In genomic region chr15:71447328-71448250, GRCh38 we compare ENCODE assay signal across 11 cellular contexts.
DNase-seq lines count a peak whose midpoint lies in the region; ATAC-seq and TF ChIP-seq lines count a peak whose summit lies in the region.
"Had no signal": no experiment of that assay in that cellular context is flagged by ENCODE, and none has a peak within 500 bp of the region (broad histone marks: within the 10 kb centered on the region; RNA-seq: fewer than 3 reads in every experiment).

No MANE protein-coding gene starts in this region.

- H3K36me3 ChIP-seq in brain microvascular endothelial cell (replicated peaks) (no peaks in the 10 kb centered on the region), thymus (ENCODE audit: control insufficient read depth, insufficient read depth) (no peaks in the 10 kb centered on the region)
- H3K36me3 ChIP-seq: ovary had no signal

- peak overlapping the region; percentile 0 for H3K27ac ChIP-seq in brain microvascular endothelial cell
- peak overlapping the region; percentile 20 for H3K27ac ChIP-seq in thymus (ENCODE audit: low read depth)
- H3K27ac ChIP-seq: ovary had no signal

- H3K27me3 ChIP-seq in brain microvascular endothelial cell (replicated peaks) (no peaks in the 10 kb centered on the region), thymus (ENCODE audit: control insufficient read depth, insufficient read depth) (no peaks in the 10 kb centered on the region)
- H3K27me3 ChIP-seq: ovary had no signal

- intact Hi-C loops in posterior cingulate gyrus (cut with DNase I), result loop anchor here (2.0 to 10.0 kb wide), 3 partner anchors 203 to 473 kb away; no protein-coding TSS in a partner anchor

- in situ Hi-C loops in brain microvascular endothelial cell (cut with HindIII; ENCODE audit: low pct_ligation_motif_present, low sequenced_read_pairs), result loop anchor here (25.0 kb wide), 1 partner anchor 335 kb away; the partner anchor contains the start of gene THSD4

- ATAC-seq in HG03439 (IDR thresholded peaks at IDR 0.05; ENCODE audit: unreplicated experiment), result no peak
- no peak for ATAC-seq in HG03342 (IDR thresholded peaks at IDR 0.05; ENCODE audit: unreplicated experiment)

- H3K9me3 ChIP-seq in thymus (ENCODE audit: control insufficient read depth), result no peaks in the 10 kb centered on the region
- H3K9me3 ChIP-seq: ovary had no signal

- H3K4me1 ChIP-seq in thymus (ENCODE audit: control insufficient read depth, insufficient read depth, low read length), result no peaks in the 10 kb centered on the region

- no peak overlapping the region for H3K4me3 ChIP-seq in brain microvascular endothelial cell (ENCODE audit: low read depth, low read length)
- H3K4me3 ChIP-seq in thymus (ENCODE audit: low read length), result no peak overlapping the region
- H3K4me3 ChIP-seq: ovary had no signal

- TF ChIP-seq CTCF in brain microvascular endothelial cell (IDR thresholded peaks at IDR 0.05; ENCODE audit: low read depth, low read length, missing control alignments), result no peak

- 82% methylated on average over 8 of the region's 8 CpGs for WGBS in thymus

- DNase-seq in HT1080 (ENCODE audit: low read depth) (peak; percentile 95), brain microvascular endothelial cell (peak; percentile 40), kidney glomerular epithelial cell (lab: John Stamatoyannopoulos, UW) (peak; percentile 73), posterior cingulate gyrus (no peak), AG08396 (ENCODE audit: low spot score) (no peak)
- DNase-seq: activated CD4-positive, alpha-beta T cell treated with anti-CD3 and anti-CD28 coated beads, Interleukin-2, amount 50 U/mL, for 4 hours; activated naive CD4-positive, alpha-beta T cell treated with anti-CD3 and anti-CD28 coated beads, Interleukin-2, amount 50 U/mL, for 16 hours had no signal

Comparison
In these comparisons a context has a peak if more than half of its experiments do, and no peak if none do; other contexts are left out.
1. DNase-seq: peak in HT1080 (single experiment), brain microvascular endothelial cell (single experiment) and kidney glomerular epithelial cell (single experiment); none in posterior cingulate gyrus (0 of 10) and AG08396 (single experiment).